ENCODE assay signal across 8 cellular contexts in the genomic region with DNA sequence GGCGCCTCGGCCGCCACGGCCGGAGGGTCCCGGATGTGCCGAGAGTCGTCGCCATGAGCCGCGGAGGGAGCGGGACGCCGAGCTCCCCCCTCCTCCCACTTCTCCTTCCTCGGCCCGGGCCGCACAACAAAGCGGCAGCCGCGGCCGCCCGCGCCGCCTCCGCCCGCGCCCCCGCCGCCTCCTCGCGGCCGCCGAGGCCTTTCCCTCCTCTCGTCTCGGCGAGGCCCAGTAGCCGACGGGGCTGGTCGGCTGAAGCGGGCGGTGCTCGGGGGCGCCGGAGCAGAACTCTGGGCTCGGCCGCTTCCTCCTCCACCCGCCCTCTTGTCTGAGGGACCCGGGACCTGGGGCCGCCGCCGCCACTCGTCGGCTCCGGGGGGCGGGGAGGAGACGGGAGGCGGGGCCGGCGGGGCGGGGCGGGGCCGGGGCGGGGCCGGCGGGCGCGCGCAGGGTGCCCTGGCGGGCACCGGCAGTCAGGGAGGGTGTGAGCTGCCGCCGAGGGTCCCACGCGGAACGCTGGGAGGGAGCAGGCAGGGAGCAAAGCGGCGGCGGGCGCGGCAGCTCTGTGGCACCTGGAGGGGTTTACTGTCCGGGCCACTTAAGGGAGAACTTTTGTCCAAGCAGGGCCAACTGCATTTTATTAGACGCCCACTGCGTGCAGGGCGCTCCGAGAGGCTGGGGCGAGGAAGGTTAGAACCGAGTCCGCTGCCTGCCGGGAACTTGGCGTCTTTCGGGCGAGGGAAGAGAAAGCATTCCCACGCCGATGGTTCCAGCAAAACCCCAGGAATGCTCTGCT. TPM values are rescaled to one million over a fixed set of nuclear protein-coding genes. Genes with fewer than 3 reads are reported as not detected.
A peak's percentile ranks its signal among the peaks of the same experiment; 100 is the strongest.
DNase-seq lines count a peak whose midpoint lies in the region; ATAC-seq and TF ChIP-seq lines count a peak whose summit lies in the region.

Gene SMURF2, minus strand, starts transcription at position 327 of the 793 bp plus-strand sequence. CDS start 427 bp downstream, outside the sequence.

- H3K9me3 ChIP-seq in CD4-positive, alpha-beta memory T cell (ENCODE audit: control insufficient read depth in 1 of 2, low read length in 2 of 2): no peaks in the 10 kb centered on the region
- no peaks in the 10 kb centered on the region for H3K9me3 ChIP-seq in mucosa of rectum (ENCODE audit: control insufficient read depth in 2 of 2, low read length in 2 of 2)

- H3K4me3 Mint-ChIP-seq in CD4-positive, alpha-beta memory T cell: peak within 1 kb of the TSS; percentile 97 to 99 (median 99)

- H3K4me1 ChIP-seq in CD4-positive, alpha-beta memory T cell (ENCODE audit: insufficient read depth, low read length): peaks cover 39% of the 10 kb centered on the region
- H3K4me1 ChIP-seq in mucosa of rectum (ENCODE audit: control insufficient read depth in 2 of 2, insufficient read depth in 2 of 2, low read length in 2 of 2): peaks cover 4 to 5% of the 10 kb centered on the region in 2 donors

- peak within 1 kb of the TSS; percentile 61 to 82 for H3K4me3 ChIP-seq in CD4-positive, alpha-beta memory T cell (ENCODE audit: low read length in 2 of 2)
- H3K4me3 ChIP-seq in epithelial cell of esophagus (ENCODE audit: low read length) (peak within 1 kb of the TSS; percentile 74), mucosa of rectum (ENCODE audit: low read length in 2 of 2) (peak within 1 kb of the TSS; percentile 69 to 82)

- POLR2A ChIA-PET in CD4-positive, alpha-beta memory T cell (lab: Charles Lee; ENCODE audit: partially characterized antibody): interaction anchor here (0.7 to 2.2 kb wide), 10 partner anchors 10 to 257 kb away, joined by 3 to 50 read pairs (median 4); partner anchors contain the start of genes CEP95, DDX5, LRRC37A3 and POLG2

- CTCF ChIA-PET in CD4-positive, alpha-beta memory T cell (lab: Charles Lee; ENCODE audit: partially characterized antibody): interaction anchor here (1.7 kb wide), 1 partner anchor 13 kb away, joined by 4 read pairs; no protein-coding TSS in a partner anchor

- no peak for TF ChIP-seq CTCF in epithelial cell of esophagus (IDR thresholded peaks at IDR 0.05; ENCODE audit: insufficient read depth, low read depth, low read length, missing control alignments)

- H3K36me3 Mint-ChIP-seq in CD4-positive, alpha-beta memory T cell: peaks cover 0 to 11% of the 10 kb centered on the region in 2 donors

- peaks cover 21 to 40% (median 31%) of the 10 kb centered on the region in 4 donors for H3K4me1 Mint-ChIP-seq in CD4-positive, alpha-beta memory T cell

- peak within 1 kb of the TSS; percentile 95 to 98 (median 97) for H3K27ac Mint-ChIP-seq in CD4-positive, alpha-beta memory T cell

- H3K27ac ChIP-seq in CD4-positive, alpha-beta memory T cell (ENCODE audit: low read depth, low read length): peak within 1 kb of the TSS; percentile 54
- H3K27ac ChIP-seq in mucosa of rectum (ENCODE audit: low read depth in 2 of 2, low read length in 2 of 2): peak within 1 kb of the TSS; percentile 78 to 83

- H3K27me3 ChIP-seq in CD4-positive, alpha-beta memory T cell (ENCODE audit: insufficient read depth, low read length): no peaks in the 10 kb centered on the region
- no peaks in the 10 kb centered on the region for H3K27me3 ChIP-seq in mucosa of rectum (ENCODE audit: control insufficient read depth in 2 of 2, insufficient read depth in 2 of 2, low read length in 2 of 2)

- no peaks in the 10 kb centered on the region for H3K9me3 Mint-ChIP-seq in CD4-positive, alpha-beta memory T cell

- intact Hi-C loops in CD4-positive, alpha-beta memory T cell (cut with micrococcal nuclease): loop anchor here (1.0 to 10.0 kb wide), 2 partner anchors 156 to 397 kb away; partner anchors contain the start of genes CEP95, DDX5 and TEX2

- H3K27me3 Mint-ChIP-seq in CD4-positive, alpha-beta memory T cell: no peaks in the 10 kb centered on the region

- ATAC-seq in HG03439 (IDR thresholded peaks at IDR 0.05; ENCODE audit: unreplicated experiment): peak; percentile 86

- H3K9ac ChIP-seq in mucosa of rectum (ENCODE audit: low read depth in 1 of 2, low read length in 2 of 2): peak within 1 kb of the TSS; percentile 58 to 78

- no peaks in the 10 kb centered on the region for H3K36me3 ChIP-seq in CD4-positive, alpha-beta memory T cell (ENCODE audit: insufficient read depth, low read length)
- H3K36me3 ChIP-seq in mucosa of rectum (ENCODE audit: control insufficient read depth in 2 of 2, insufficient read depth in 2 of 2, low read length in 2 of 2): no peaks in the 10 kb centered on the region

- peak; percentile 81 to 85 (median 83) for DNase-seq in CD4-positive, alpha-beta memory T cell
- DNase-seq in GM19240 (ENCODE audit: insufficient read length, low spot score): peak; percentile 83
- peak; percentile 73 for DNase-seq in NOMO-1 treated with dmso at 0.1 percent for 144 hours (lab: John Stamatoyannopoulos, UW; ENCODE audit: unreplicated experiment)
- peak; percentile 73 for DNase-seq in activated T-cell treated with anti-CD3 and anti-CD28 coated beads for 1 hour (ENCODE audit: low read depth)
- DNase-seq in epithelial cell of esophagus (ENCODE audit: low read depth): peak; percentile 72
- DNase-seq in stimulated activated CD8-positive, alpha-beta memory T cell treated with anti-CD3 and anti-CD28 coated beads, Interleukin-4, amount 100 ng/mL, for 4 hours (ENCODE audit: low read depth in 2 of 2, low spot score in 1 of 2): peak; percentile 44 to 63

RNA-seq across cellular contexts. Expression of gene SMURF2, which starts in this region (rescaled TPM):
- total RNA-seq in CD4-positive, alpha-beta memory T cell: 10 to 100 TPM; 32.8 to 35.0 TPM
- polyA plus RNA-seq in CD4-positive, alpha-beta memory T cell: 1 to 10 TPM; 4.9 to 7.8 TPM

Comparison
In these comparisons a context has a peak if more than half of its experiments do, and no peak if none do; other contexts are left out.
1. Peak in every context shown above with its lines: DNase-seq, ATAC-seq, H3K4me3 ChIP-seq and H3K27ac ChIP-seq.